ENCODE assay signal across 8 cellular contexts in the genomic region with DNA sequence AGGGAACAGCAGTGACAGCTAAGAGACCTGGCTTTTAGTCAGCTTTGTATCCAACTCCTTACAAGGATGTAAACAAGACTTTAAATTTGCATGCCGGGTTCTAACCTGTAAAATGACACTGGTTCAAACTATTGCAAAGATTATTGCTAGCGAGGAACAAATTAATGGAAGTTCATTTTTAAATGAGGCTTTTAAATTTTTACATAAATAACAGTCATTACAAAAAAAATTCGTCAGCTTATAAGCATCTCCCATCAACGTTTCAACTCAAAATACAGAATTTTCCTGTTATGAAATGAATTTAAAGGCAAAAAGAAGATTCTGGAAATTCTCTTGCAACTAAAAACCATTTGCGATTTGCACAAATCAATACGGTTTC. TPM values are rescaled to one million over a fixed set of nuclear protein-coding genes. Genes with fewer than 3 reads are reported as not detected.
DNase-seq lines count a peak whose midpoint lies in the region; ATAC-seq, FAIRE-seq and TF ChIP-seq lines count a peak whose summit lies in the region.

No MANE protein-coding gene starts in this region.

- H3K4me1 ChIP-seq in keratinocyte (ENCODE audit: control insufficient read depth, extremely low read depth, insufficient read depth, low read length) (peaks cover 20% of the 10 kb centered on the region), testis (peaks cover 9% of the 10 kb centered on the region)

- peak overlapping the region; percentile 87 for H3K4me3 Mint-ChIP-seq in activated CD8-positive, alpha-beta memory T cell treated with anti-CD3 and anti-CD28 coated beads, Interleukin-2, amount 10 ng/mL, durations not matched to agents 7 days and 5 days
- H3K4me3 Mint-ChIP-seq in activated T-helper 2 cell treated with anti-CD3 and anti-CD28 coated beads, Interferon-gamma antibody, Interleukin-2, Interleukin-4, amounts not matched to agents 10 μg/mL and 5 μg/mL and 100 μg/mL, durations not matched to agents 14 hours and 24 hours and 36 hours (ENCODE audit: low read depth): peak overlapping the region; percentile 91

- peaks cover 12% of the 10 kb centered on the region for H3K79me2 ChIP-seq in keratinocyte (ENCODE audit: control insufficient read depth, insufficient read depth, low read length)

- H3K9me3 ChIP-seq in keratinocyte (ENCODE audit: control insufficient read depth, low read depth, low read length) (no peaks in the 10 kb centered on the region), testis (no peaks in the 10 kb centered on the region)

- no peaks in the 10 kb centered on the region for H3K9me3 Mint-ChIP-seq in activated CD8-positive, alpha-beta memory T cell treated with anti-CD3 and anti-CD28 coated beads, Interleukin-2, amount 10 ng/mL, durations not matched to agents 7 days and 5 days (ENCODE audit: low read depth)
- no peaks in the 10 kb centered on the region for H3K9me3 Mint-ChIP-seq in activated T-helper 2 cell treated with anti-CD3 and anti-CD28 coated beads, Interferon-gamma antibody, Interleukin-2, Interleukin-4, amounts not matched to agents 10 μg/mL and 5 μg/mL and 100 μg/mL, durations not matched to agents 14 hours and 24 hours and 36 hours

- peak overlapping the region; percentile 90 for H2AFZ ChIP-seq in keratinocyte (ENCODE audit: control insufficient read depth, low read length)

- no peak for ATAC-seq in activated CD8-positive, alpha-beta memory T cell treated with anti-CD3 and anti-CD28 coated beads, Interleukin-2, amount 10 ng/mL, durations not matched to agents 7 days and 5 days

- H3K27ac Mint-ChIP-seq in activated CD8-positive, alpha-beta memory T cell treated with anti-CD3 and anti-CD28 coated beads, Interleukin-2, amount 10 ng/mL, durations not matched to agents 7 days and 5 days: peak overlapping the region; percentile 87
- peak overlapping the region; percentile 87 for H3K27ac Mint-ChIP-seq in activated T-helper 2 cell treated with anti-CD3 and anti-CD28 coated beads, Interferon-gamma antibody, Interleukin-2, Interleukin-4, amounts not matched to agents 10 μg/mL and 5 μg/mL and 100 μg/mL, durations not matched to agents 14 hours and 24 hours and 36 hours

- FAIRE-seq in keratinocyte (lab: Jason Lieb, UNC): no peak

- no peak for TF ChIP-seq CTCF in keratinocyte (optimal IDR thresholded peaks at IDR 0.05 in 1 of 3, IDR thresholded peaks at IDR 0.05 in 1 of 3, conservative IDR thresholded peaks at IDR 0.05 in 1 of 3; ENCODE audit: extremely low read depth in 1 of 3, insufficient read depth in 2 of 3, low read length in 3 of 3)
- TF ChIP-seq CTCF in testis (IDR thresholded peaks at IDR 0.05): no peak

- peaks cover 42% of the 10 kb centered on the region for H3K4me1 Mint-ChIP-seq in activated CD8-positive, alpha-beta memory T cell treated with anti-CD3 and anti-CD28 coated beads, Interleukin-2, amount 10 ng/mL, durations not matched to agents 7 days and 5 days
- H3K4me1 Mint-ChIP-seq in activated T-helper 2 cell treated with anti-CD3 and anti-CD28 coated beads, Interferon-gamma antibody, Interleukin-2, Interleukin-4, amounts not matched to agents 10 μg/mL and 5 μg/mL and 100 μg/mL, durations not matched to agents 14 hours and 24 hours and 36 hours (ENCODE audit: low read depth): peaks cover 40% of the 10 kb centered on the region

- peaks cover 3% of the 10 kb centered on the region for H4K20me1 ChIP-seq in keratinocyte (ENCODE audit: control insufficient read depth, extremely low read depth, insufficient read depth, low read length)

- H3K9me1 ChIP-seq in keratinocyte (ENCODE audit: control insufficient read depth, extremely low read depth, insufficient read depth, low read length): no peaks in the 10 kb centered on the region

- H3K27ac ChIP-seq in keratinocyte (ENCODE audit: control insufficient read depth, insufficient read depth, low read length): peak overlapping the region; percentile 97
- H3K27ac ChIP-seq in testis: no peak overlapping the region

- no peaks in the 10 kb centered on the region for H3K27me3 ChIP-seq in keratinocyte (ENCODE audit: control insufficient read depth, extremely low read depth, insufficient read depth, low read length)
- H3K27me3 ChIP-seq in testis: no peaks in the 10 kb centered on the region

- H3K4me3 ChIP-seq in keratinocyte (ENCODE audit: control insufficient read depth in 2 of 3, extremely low read depth in 1 of 3, insufficient read depth in 2 of 3, low read depth in 1 of 3, low read length in 3 of 3) (peak overlapping the region; percentile 80 to 90 (median 89)), testis (peak overlapping the region; percentile 58 to 82)

- H3K4me2 ChIP-seq in keratinocyte (ENCODE audit: control insufficient read depth, extremely low read depth, insufficient read depth, low read depth, low read length): peak overlapping the region; percentile 95

- DNase-seq in activated CD8-positive, alpha-beta memory T cell treated with anti-CD3 and anti-CD28 coated beads, Interleukin-2, amount 10 ng/mL, durations not matched to agents 7 days and 5 days: no peak
- DNase-seq in activated CD8-positive, alpha-beta memory T cell treated with anti-CD3 and anti-CD28 coated beads, Interleukin-2, amount 50 U/mL, for 4 hours: no peak
- DNase-seq in activated T-helper 2 cell treated with anti-CD3 and anti-CD28 coated beads, Interferon-gamma antibody, Interleukin-2, Interleukin-4, amounts not matched to agents 10 μg/mL and 5 μg/mL and 100 μg/mL, durations not matched to agents 14 hours and 24 hours and 36 hours (ENCODE audit: low spot score): no peak
- DNase-seq in keratinocyte (ENCODE audit: low read depth, low spot score): no peak
- DNase-seq in testis: no peak
- DNase-seq in mucosa of gallbladder (ENCODE audit: low spot score): no peak
- no peak for DNase-seq in NCI-H1694 (lab: John Stamatoyannopoulos, UW)
- DNase-seq in NOMO-1 treated with DMSO at 0.1 percent for 48 hours (lab: John Stamatoyannopoulos, UW; ENCODE audit: unreplicated experiment): no peak

- CTCF ChIA-PET in activated CD8-positive, alpha-beta memory T cell treated with anti-CD3 and anti-CD28 coated beads, Interleukin-2, amount 10 ng/mL, durations not matched to agents 7 days and 5 days (lab: Charles Lee): interaction anchor here (5.0 kb wide), 1 partner anchor 49 kb away, joined by 52 read pairs; a partner anchor contains a TSS

- H3K9ac ChIP-seq in keratinocyte (ENCODE audit: control insufficient read depth, extremely low read depth, insufficient read depth, low read length): peak overlapping the region; percentile 98

- dilution Hi-C loops in keratinocyte (cut with MboI; ENCODE audit: extremely low pct_ligation_motif_present, low sequenced_read_pairs): loop anchor here (25.0 kb wide), 1 partner anchor 167 kb away; no protein-coding TSS in a partner anchor

- no peaks in the 10 kb centered on the region for H3K27me3 Mint-ChIP-seq in activated CD8-positive, alpha-beta memory T cell treated with anti-CD3 and anti-CD28 coated beads, Interleukin-2, amount 10 ng/mL, durations not matched to agents 7 days and 5 days
- no peaks in the 10 kb centered on the region for H3K27me3 Mint-ChIP-seq in activated T-helper 2 cell treated with anti-CD3 and anti-CD28 coated beads, Interferon-gamma antibody, Interleukin-2, Interleukin-4, amounts not matched to agents 10 μg/mL and 5 μg/mL and 100 μg/mL, durations not matched to agents 14 hours and 24 hours and 36 hours (ENCODE audit: low read depth)

- intact Hi-C loops in activated T-helper 2 cell treated with anti-CD3 and anti-CD28 coated beads, Interferon-gamma antibody, Interleukin-2, Interleukin-4, amounts not matched to agents 10 μg/mL and 5 μg/mL and 100 μg/mL, durations not matched to agents 14 hours and 24 hours and 36 hours (cut with micrococcal nuclease): loop anchor here (1.0 to 10.0 kb wide), 4 partner anchors 50 to 495 kb away; a partner anchor contains a TSS
- intact Hi-C loops in testis (cut with DNase I; ENCODE audit: low total_unique reads): loop anchor here (5.0 kb wide), 2 partner anchors 47 to 187 kb away; a partner anchor contains a TSS

- H3K36me3 Mint-ChIP-seq in activated CD8-positive, alpha-beta memory T cell treated with anti-CD3 and anti-CD28 coated beads, Interleukin-2, amount 10 ng/mL, durations not matched to agents 7 days and 5 days: peaks cover 41% of the 10 kb centered on the region
- H3K36me3 Mint-ChIP-seq in activated T-helper 2 cell treated with anti-CD3 and anti-CD28 coated beads, Interferon-gamma antibody, Interleukin-2, Interleukin-4, amounts not matched to agents 10 μg/mL and 5 μg/mL and 100 μg/mL, durations not matched to agents 14 hours and 24 hours and 36 hours (ENCODE audit: low read depth): peaks cover 42% of the 10 kb centered on the region

- 5 to 7% methylated on average over 6 of the region's 6 CpGs for WGBS in testis, 2 donors

- H3K36me3 ChIP-seq in keratinocyte (ENCODE audit: control insufficient read depth in 2 of 2, extremely low read depth in 1 of 2, insufficient read depth in 2 of 2, low read length in 2 of 2) (peaks cover 0 to 7% of the 10 kb centered on the region in 2 experiments), testis (ENCODE audit: low read depth, missing control alignments) (no peaks in the 10 kb centered on the region)

- TF ChIP-seq POLR2A in testis (IDR thresholded peaks at IDR 0.05): no peak

RNA-seq across cellular contexts. Expression of a gene that starts 0.7 kb away (rescaled TPM):
- 10 to 100 TPM; 30.8 TPM for total RNA-seq in activated CD8-positive, alpha-beta memory T cell treated with anti-CD3 and anti-CD28 coated beads, Interleukin-2, amount 10 ng/mL, durations not matched to agents 7 days and 5 days
- total RNA-seq in activated T-helper 2 cell treated with anti-CD3 and anti-CD28 coated beads, Interferon-gamma antibody, Interleukin-2, Interleukin-4, amounts not matched to agents 10 μg/mL and 5 μg/mL and 100 μg/mL, durations not matched to agents 14 hours and 24 hours and 36 hours: 13.8 and 14.9 TPM in 2 replicates
- polyA plus RNA-seq in keratinocyte (0.90 to 6.2 TPM (median 3.7 TPM) in 3 replicates), testis (ENCODE audit: insufficient read depth, low read depth, low replicate concordance) (1.8 TPM)
- polyA plus RNA-seq in keratinocyte (2011; ENCODE audit: low read depth): 0.17 TPM
- 0.97 and 1.5 TPM in 2 replicates for polyA plus RNA-seq in keratinocyte (2011; cell fraction: cytosol; rRNA removed)
- polyA plus RNA-seq in keratinocyte (2011; cell fraction: nucleus; rRNA removed): 2.0 and 2.7 TPM in 2 replicates
- 0.08 and 4.1 TPM in 2 replicates for polyA plus RNA-seq in keratinocyte (2012; ENCODE audit: low replicate concordance)
- 0.46 to 6.1 TPM (median 0.79 TPM) in 3 replicates for polyA minus RNA-seq in keratinocyte
- 1.2 TPM for polyA minus RNA-seq in keratinocyte (2011; cell fraction: cytosol; rRNA and poly(A)+ RNA removed)
- 1.4 and 3.3 TPM in 2 replicates for polyA minus RNA-seq in keratinocyte (2011; cell fraction: nucleus; rRNA and poly(A)+ RNA removed)
- total RNA-seq in testis (1 to 10 TPM; 3.5 to 6.8 TPM), mucosa of gallbladder (0.43 TPM)

RNA-seq across cellular contexts. Expression of a gene that starts 49.8 kb away (rescaled TPM):
- 10 to 100 TPM; 33.6 to 35.9 TPM for total RNA-seq in activated CD8-positive, alpha-beta memory T cell treated with anti-CD3 and anti-CD28 coated beads, Interleukin-2, amount 10 ng/mL, durations not matched to agents 7 days and 5 days
- 18.9 and 20.4 TPM in 2 replicates for total RNA-seq in activated T-helper 2 cell treated with anti-CD3 and anti-CD28 coated beads, Interferon-gamma antibody, Interleukin-2, Interleukin-4, amounts not matched to agents 10 μg/mL and 5 μg/mL and 100 μg/mL, durations not matched to agents 14 hours and 24 hours and 36 hours
- polyA plus RNA-seq in keratinocyte: 10.1 to 14.4 TPM (median 12.7 TPM) in 3 replicates
- polyA plus RNA-seq in keratinocyte (2011; ENCODE audit: low read depth): 21.9 TPM
- 8.8 and 14.9 TPM in 2 replicates for polyA plus RNA-seq in keratinocyte (2011; cell fraction: cytosol; rRNA removed)
- polyA plus RNA-seq in keratinocyte (2011; cell fraction: nucleus; rRNA removed): 15.3 and 16.9 TPM in 2 replicates
- polyA plus RNA-seq in keratinocyte (2012; ENCODE audit: low replicate concordance): 10.3 and 12.3 TPM in 2 replicates
- 1.3 to 10.8 TPM (median 10.3 TPM) in 3 replicates for polyA minus RNA-seq in keratinocyte
- 6.7 TPM for polyA minus RNA-seq in keratinocyte (2011; cell fraction: cytosol; rRNA and poly(A)+ RNA removed)
- polyA minus RNA-seq in keratinocyte (2011; cell fraction: nucleus; rRNA and poly(A)+ RNA removed): 4.7 and 6.0 TPM in 2 replicates
- total RNA-seq in testis: 10 to 100 TPM; 24.1 to 30.2 TPM
- 17.7 TPM for polyA plus RNA-seq in testis (ENCODE audit: insufficient read depth, low read depth, low replicate concordance)
- total RNA-seq in mucosa of gallbladder: 15.4 TPM
